13 cellular contexts compared by ENCODE assay signal in the genomic region with DNA sequence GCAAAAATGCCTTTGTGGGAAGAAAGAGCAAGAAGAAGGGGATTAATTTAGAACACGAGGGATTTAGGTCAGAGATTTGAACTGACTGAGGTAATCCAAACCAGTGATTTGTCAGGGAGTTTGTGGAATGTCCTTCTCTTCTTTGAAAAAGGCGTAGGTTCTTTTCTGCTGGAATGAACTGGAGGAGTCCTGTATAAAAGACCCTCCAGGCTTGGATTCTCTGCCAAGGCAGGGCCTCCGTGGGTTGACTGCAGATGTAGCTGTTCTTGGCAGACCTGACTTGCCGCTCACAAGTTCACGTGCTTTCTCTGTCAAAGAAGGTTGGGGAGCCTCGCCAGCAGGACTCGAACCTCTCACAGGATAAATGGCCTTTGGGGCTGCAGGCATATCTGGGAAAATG.
"Had no signal": no experiment of that assay in that cellular context is flagged by ENCODE, and none has a peak within 500 bp of the region (broad histone marks: within the 10 kb centered on the region; RNA-seq: fewer than 3 reads in every experiment).

No MANE protein-coding gene starts in this region.

- H3K4me1 ChIP-seq: breast epithelium, parathyroid adenoma, suprapubic skin had no signal

- H3K36me3 ChIP-seq: breast epithelium, suprapubic skin had no signal

- H3K4me3 ChIP-seq: breast epithelium, skin epidermis, suprapubic skin had no signal

- DNase-seq: activated CD4-positive, alpha-beta T cell treated with anti-CD3 and anti-CD28 coated beads, Interleukin-2, amount 50 U/mL, for 4 hours; effector memory CD8-positive, alpha-beta T cell; glutamatergic neuron; mesenchymal stem cell; naive thymus-derived CD8-positive, alpha-beta T cell; retina; SK-N-SH; stimulated activated naive CD8-positive, alpha-beta T cell treated with anti-CD3 and anti-CD28 coated beads, Interleukin-15, Interleukin-2, amounts not matched to agents 100 U/mL and 50 U/mL, for 24 hours; trophoblast cell had no signal

- H3K9me3 ChIP-seq: SK-N-SH, suprapubic skin had no signal

- ATAC-seq: effector memory CD8-positive, alpha-beta T cell; naive thymus-derived CD8-positive, alpha-beta T cell; stimulated activated naive CD8-positive, alpha-beta T cell treated with anti-CD3 and anti-CD28 coated beads, Interleukin-15, Interleukin-2, amounts not matched to agents 100 U/mL and 50 U/mL, for 24 hours had no signal

- H3K27me3 ChIP-seq: breast epithelium, suprapubic skin had no signal

- H3K9ac ChIP-seq: parathyroid adenoma, SK-N-SH had no signal

- H3K27ac ChIP-seq: breast epithelium, parathyroid adenoma, skin epidermis, suprapubic skin had no signal
